Comparison of ENCODE assay signal across 8 cellular contexts in the genomic region with DNA sequence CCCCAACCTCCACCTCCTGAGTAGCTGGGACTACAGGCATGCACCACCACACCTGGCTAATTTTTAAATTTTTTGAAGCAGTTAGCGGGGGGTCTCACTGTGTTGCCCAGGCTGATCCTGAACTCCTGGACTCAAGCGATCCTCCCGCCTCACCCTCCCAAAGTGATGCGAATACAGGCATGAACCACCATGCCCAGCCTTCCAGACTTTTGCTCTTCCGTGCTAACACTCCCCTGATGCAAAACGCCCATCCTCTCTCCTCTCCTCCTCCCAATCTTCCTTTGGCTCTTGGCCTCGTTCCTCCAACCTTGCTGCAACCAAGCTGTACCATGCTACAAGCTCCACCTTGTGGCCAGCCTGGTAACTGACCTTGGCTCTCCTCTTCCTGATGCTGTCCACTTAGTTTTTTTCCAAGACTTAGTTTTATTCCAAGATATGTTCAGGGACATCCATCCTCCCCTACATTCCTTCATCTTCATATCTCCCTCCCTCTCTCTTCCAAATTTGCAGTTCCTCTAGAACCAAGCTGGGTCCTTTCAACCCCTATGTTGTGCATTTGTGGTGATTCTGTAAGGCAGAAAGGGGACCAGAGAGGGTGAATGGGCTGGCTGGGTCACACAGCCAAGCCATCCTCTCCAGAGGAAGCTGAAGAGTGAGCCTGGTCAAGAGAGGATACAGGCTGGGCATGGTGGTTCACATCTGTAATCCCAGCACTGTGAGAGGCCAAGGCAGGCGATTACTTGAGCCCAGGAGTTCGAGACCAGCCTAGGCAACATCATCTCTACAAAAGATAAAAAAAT. TPM values are rescaled to one million over a fixed set of nuclear protein-coding genes. Genes with fewer than 3 reads are reported as not detected.
DNase-seq lines count a peak whose midpoint lies in the region; ATAC-seq and TF ChIP-seq lines count a peak whose summit lies in the region.
"Had no signal": no experiment of that assay in that cellular context is flagged by ENCODE, and none has a peak within 500 bp of the region (broad histone marks: within the 10 kb centered on the region; RNA-seq: fewer than 3 reads in every experiment).

No MANE protein-coding gene starts in this region.

- H3K4me3 ChIP-seq in adrenal gland (no peak overlapping the region), stomach (no peak overlapping the region)

- H3K36me3 ChIP-seq in adrenal gland (replicated peaks in 1 of 2) (no peaks in the 10 kb centered on the region), stomach (no peaks in the 10 kb centered on the region)

- peaks cover 0 to 8% (median 0%) of the 10 kb centered on the region in 3 donors for H3K9me3 ChIP-seq in adrenal gland (replicated peaks in 1 of 3)
- H3K9me3 ChIP-seq in stomach, result peaks cover 8 to 23% (median 22%) of the 10 kb centered on the region in 4 donors

- H3K4me3 Mint-ChIP-seq in HFFc6, result no peak overlapping the region
- H3K4me3 Mint-ChIP-seq in neural crest cell, result no peak overlapping the region

- TF ChIP-seq EP300 in stomach (IDR thresholded peaks at IDR 0.05), result no peak

- ATAC-seq in HG02798 (IDR thresholded peaks at IDR 0.05; ENCODE audit: poor library complexity, unreplicated experiment), result no peak
- ATAC-seq in GM21447 (IDR thresholded peaks at IDR 0.05; ENCODE audit: unreplicated experiment), result no peak

- TF ChIP-seq CTCF in HFFc6 (IDR thresholded peaks at IDR 0.05) (peak; percentile 72), adrenal gland (IDR thresholded peaks at IDR 0.05) (peak in 4 of 6 experiments; percentile 14 to 33 (median 24)), neural crest cell (conservative IDR thresholded peaks at IDR 0.05) (peak; percentile 68), stomach (IDR thresholded peaks at IDR 0.05) (no peak)

- TF ChIP-seq POLR2A in adrenal gland (IDR thresholded peaks at IDR 0.05), result no peak
- no peak for TF ChIP-seq POLR2A in stomach (IDR thresholded peaks at IDR 0.05)

- H3K36me3 Mint-ChIP-seq in HFFc6 (ENCODE audit: low read depth), result peaks cover 7% of the 10 kb centered on the region
- H3K36me3 Mint-ChIP-seq in neural crest cell (ENCODE audit: low read depth), result peaks cover 4% of the 10 kb centered on the region

- H3K4me1 Mint-ChIP-seq in HFFc6 (ENCODE audit: low read depth) (no peaks in the 10 kb centered on the region), neural crest cell (peaks cover 24% of the 10 kb centered on the region)

- H3K27me3 Mint-ChIP-seq in HFFc6 (ENCODE audit: insufficient read depth) (peaks cover 9% of the 10 kb centered on the region), neural crest cell (ENCODE audit: low read depth) (no peaks in the 10 kb centered on the region)

- DNase-seq in DMS 273 (lab: John Stamatoyannopoulos, UW; ENCODE audit: unreplicated experiment), result peak; percentile 72
- DNase-seq in HFFc6, result no peak
- DNase-seq in adrenal gland, result no peak
- peak; percentile 52 for DNase-seq in neural crest cell (ENCODE audit: low read depth, low spot score)
- DNase-seq in stomach, result no peak
- DNase-seq: Right ventricle myocardium superior had no signal

- intact Hi-C loops in adrenal gland (cut with DNase I), result no loop called here
- intact Hi-C loops in stomach (cut with DNase I; ENCODE audit: low total_unique reads), result no loop called here

- 72 to 88% (median 85%) methylated on average over 7 to 9 of the region's 9 CpGs for WGBS in adrenal gland, 4 donors
- 77 to 90% (median 84%) methylated on average over 9 of the region's 9 CpGs for WGBS in stomach, 5 donors

- H3K4me1 ChIP-seq in adrenal gland (replicated peaks in 1 of 2) (peaks cover 3 to 20% of the 10 kb centered on the region in 2 donors), stomach (peaks cover 7 to 21% (median 9%) of the 10 kb centered on the region in 4 donors)

- H3K9me3 Mint-ChIP-seq in HFFc6 (peaks cover 31% of the 10 kb centered on the region), neural crest cell (peaks cover 4% of the 10 kb centered on the region)

- H3K27ac ChIP-seq in adrenal gland (no peak overlapping the region), stomach (no peak overlapping the region)

- H3K27me3 ChIP-seq in adrenal gland (no peaks in the 10 kb centered on the region), stomach (peaks cover 0 to 40% (median 8%) of the 10 kb centered on the region in 3 donors)

- H3K27ac Mint-ChIP-seq in HFFc6, result no peak overlapping the region
- H3K27ac Mint-ChIP-seq in neural crest cell (ENCODE audit: unreplicated experiment), result no peak overlapping the region

RNA-seq across cellular contexts. Expression of a gene that starts 32.8 kb away (rescaled TPM):
- total RNA-seq in HFFc6 (2021; fragmentation: NEBNext Ultra II Directional; extraction: Animal tissue kit (Norgen Biotek cat#: 25700)), result under 1 TPM in 5 of 6 experiments, not detected in 1; 0.05 to 0.34 (median 0.13) TPM
- 1 to 10 TPM in 2 of 8 donors, under 1 TPM in 3, not detected in 3; 0.22 to 3.0 (median 0.28) TPM for total RNA-seq in adrenal gland
- 1 to 10 TPM in 1 of 3 donors, under 1 TPM in 2; 0.77 to 1.6 (median 0.99) TPM for polyA plus RNA-seq in adrenal gland
- 0.37 and 0.55 TPM in 2 replicates for total RNA-seq in neural crest cell
- total RNA-seq in stomach, result under 1 TPM in 1 of 5 donors, not detected in 4; 0.18 TPM
- 10 to 100 TPM in 1 of 3 donors, under 1 TPM in 2; 0.15 to 14.2 (median 0.19) TPM for polyA plus RNA-seq in stomach
- total RNA-seq: Right ventricle myocardium superior had no signal

Comparison
In these comparisons a context has a peak if more than half of its experiments do, and no peak if none do; other contexts are left out.
1. DNase-seq: peak in DMS 273 (single experiment) and neural crest cell (single experiment); none in HFFc6 (single experiment), adrenal gland (0 of 7) and stomach (single experiment).
2. CTCF ChIP-seq: peak in HFFc6 (single experiment), adrenal gland (4 of 6) and neural crest cell (single experiment); none in stomach (0 of 7).